In genomic region chr5:43416988-43417394, GRCh38 we compare ENCODE assay signal across 18 cellular contexts. TPM values are rescaled to one million over a fixed set of nuclear protein-coding genes. Genes with fewer than 3 reads are reported as not detected.
"Had no signal": no experiment of that assay in that cellular context is flagged by ENCODE, and none has a peak within 500 bp of the region (broad histone marks: within the 10 kb centered on the region; RNA-seq: fewer than 3 reads in every experiment).

No MANE protein-coding gene starts in this region.

- H3K4me3 Mint-ChIP-seq: activated T-helper 1 cell treated with anti-CD3 and anti-CD28 coated beads, Interleukin-12 subunit alpha, Interleukin-12 subunit beta, Interleukin-2, Interleukin-4 antibody, amounts not matched to agents 30 ng/mL and 10 ng/mL and 1 ng/mL, durations not matched to agents 14 hours and 24 hours and 36 hours; naive thymus-derived CD4-positive, alpha-beta T cell; type B pancreatic cell had no signal

- H3K9me3 Mint-ChIP-seq: activated naive CD4-positive, alpha-beta T cell treated with anti-CD3 and anti-CD28 coated beads, Interleukin-2, amount 50 U/mL, for 72 hours; activated T-helper 1 cell treated with anti-CD3 and anti-CD28 coated beads, Interleukin-12 subunit alpha, Interleukin-12 subunit beta, Interleukin-2, Interleukin-4 antibody, amounts not matched to agents 30 ng/mL and 10 ng/mL and 1 ng/mL, durations not matched to agents 14 hours and 24 hours and 36 hours; type B pancreatic cell had no signal

- ATAC-seq: activated naive CD4-positive, alpha-beta T cell treated with anti-CD3 and anti-CD28 coated beads, Interleukin-2, amount 50 U/mL, for 72 hours; left cardiac atrium; mucosa of descending colon; naive thymus-derived CD4-positive, alpha-beta T cell; right lobe of liver had no signal

- DNase-seq: activated CD4-positive, alpha-beta T cell treated with anti-CD3 and anti-CD28 coated beads, Interleukin-2, amount 50 U/mL, for 48 hours; activated gamma-delta T cell treated with Interleukin-2 at 50 U/mL for 16 hours; adrenal gland; foreskin melanocyte; glutamatergic neuron; hippocampal formation; left cardiac atrium; mesenchymal stem cell; mucosa of descending colon; naive thymus-derived CD4-positive, alpha-beta T cell; right lobe of liver; stimulated activated CD4-positive, alpha-beta T cell treated with anti-CD3 and anti-CD28 coated beads, Interleukin-4, amount 100 ng/mL, for 1 hour; stomach; WERI-Rb-1 had no signal

- H3K27me3 Mint-ChIP-seq: type B pancreatic cell had no signal

- H3K36me3 Mint-ChIP-seq: activated naive CD4-positive, alpha-beta T cell treated with anti-CD3 and anti-CD28 coated beads, Interleukin-2, amount 50 U/mL, for 72 hours; naive thymus-derived CD4-positive, alpha-beta T cell; type B pancreatic cell had no signal

- H3K27ac Mint-ChIP-seq: activated naive CD4-positive, alpha-beta T cell treated with anti-CD3 and anti-CD28 coated beads, Interleukin-2, amount 50 U/mL, for 72 hours; activated T-helper 1 cell treated with anti-CD3 and anti-CD28 coated beads, Interleukin-12 subunit alpha, Interleukin-12 subunit beta, Interleukin-2, Interleukin-4 antibody, amounts not matched to agents 30 ng/mL and 10 ng/mL and 1 ng/mL, durations not matched to agents 14 hours and 24 hours and 36 hours; naive thymus-derived CD4-positive, alpha-beta T cell; type B pancreatic cell had no signal

- H3K4me1 Mint-ChIP-seq: naive thymus-derived CD4-positive, alpha-beta T cell had no signal

RNA-seq across cellular contexts. Expression of gene CCL28, which starts 4.8 kb away (rescaled TPM):
- polyA plus RNA-seq: smooth muscle cell had no signal
